ENCODE assay signal across 14 cellular contexts in genomic region chr12:51320311-51320694, GRCh38. TPM values are rescaled to one million over a fixed set of nuclear protein-coding genes. Genes with fewer than 3 reads are reported as not detected.
DNase-seq lines count a peak whose midpoint lies in the region; TF ChIP-seq lines count a peak whose summit lies in the region.
"Had no signal": no experiment of that assay in that cellular context is flagged by ENCODE, and none has a peak within 500 bp of the region (broad histone marks: within the 10 kb centered on the region; RNA-seq: fewer than 3 reads in every experiment).

No MANE protein-coding gene starts in this region.

- peaks cover 59% of the 10 kb centered on the region for H3K4me1 ChIP-seq in Caco-2
- H3K4me1 ChIP-seq: adrenal gland, gastroesophageal sphincter, pancreas had no signal

- peak overlapping the region; percentile 81 for H3K27ac Mint-ChIP-seq in Caco-2 (ENCODE audit: unreplicated experiment)
- peak overlapping the region in 2 of 3 experiments; percentile 81 to 87 for H3K27ac Mint-ChIP-seq in nephron

- no peak for DNase-seq in Caco-2
- DNase-seq in astrocyte of the hippocampus (ENCODE audit: low read depth, low spot score): peak; percentile 27
- no peak for DNase-seq in ecto neural progenitor cell (ENCODE audit: low spot score)
- no peak for DNase-seq in ACHN
- no peak for DNase-seq in T1000 (lab: John Stamatoyannopoulos, UW)
- DNase-seq: adrenal gland; pancreas; stimulated activated CD4-positive, alpha-beta T cell treated with anti-CD3 and anti-CD28 coated beads, Interleukin-2, amount 100 ng/mL, for 24 hours; stomach had no signal

- no peaks in the 10 kb centered on the region for H3K36me3 ChIP-seq in Caco-2 (ENCODE audit: control insufficient read depth, insufficient read depth, low read length)
- H3K36me3 ChIP-seq: adrenal gland, gastroesophageal sphincter, pancreas, stomach had no signal

- H3K9me3 ChIP-seq in Caco-2: no peaks in the 10 kb centered on the region
- H3K9me3 ChIP-seq: adrenal gland, gastroesophageal sphincter, pancreas, stomach had no signal

- no peak for TF ChIP-seq RAD21 in Ishikawa (IDR thresholded peaks at IDR 0.05; ENCODE audit: low read depth)

- TF ChIP-seq CTCF in Caco-2 (IDR thresholded peaks at IDR 0.05; ENCODE audit: insufficient read depth in 1 of 2, low read depth in 1 of 2, low read length in 1 of 2, severe bottlenecking in 1 of 2, unreplicated experiment in 1 of 2) (no peak), nephron (IDR thresholded peaks at IDR 0.05; ENCODE audit: unreplicated experiment in 3 of 3) (no peak)

- no peaks in the 10 kb centered on the region for H3K27me3 Mint-ChIP-seq in Caco-2 (ENCODE audit: insufficient read depth, unreplicated experiment)
- no peaks in the 10 kb centered on the region for H3K27me3 Mint-ChIP-seq in nephron (ENCODE audit: low read depth)

- peak overlapping the region; percentile 34 for H3K4me3 Mint-ChIP-seq in Caco-2 (ENCODE audit: unreplicated experiment)
- H3K4me3 Mint-ChIP-seq in nephron: no peak overlapping the region

- no peak for TF ChIP-seq EP300 in Ishikawa (IDR thresholded peaks at IDR 0.05; ENCODE audit: borderline replicate concordance)

- no peak overlapping the region for H3K4me3 ChIP-seq in Caco-2 (ENCODE audit: low read depth, low read length)
- H3K4me3 ChIP-seq: adrenal gland, gastroesophageal sphincter, pancreas, stomach had no signal

- H3K9me3 Mint-ChIP-seq in Caco-2 (ENCODE audit: unreplicated experiment): no peaks in the 10 kb centered on the region
- no peaks in the 10 kb centered on the region for H3K9me3 Mint-ChIP-seq in nephron

- H3K4me1 Mint-ChIP-seq in Caco-2 (ENCODE audit: low read depth, unreplicated experiment) (peaks cover 62% of the 10 kb centered on the region), nephron (peaks cover 15% of the 10 kb centered on the region)

- POLR2A ChIA-PET in Caco-2 (lab: Charles Lee): interaction anchor here (0.5 to 2.1 kb wide), 8 partner anchors 12 to 238 kb away, joined by 3 to 14 read pairs (median 8); partner anchors contain the start of genes DAZAP2 and SMAGP

- CTCF ChIA-PET in Caco-2 (lab: Charles Lee): interaction anchor here (0.6 to 2.4 kb wide), 5 partner anchors 12 to 52 kb away, joined by 4 to 19 read pairs (median 5); partner anchors contain the start of gene SMAGP

- H3K36me3 Mint-ChIP-seq in Caco-2 (ENCODE audit: insufficient read depth, unreplicated experiment) (peaks cover 18% of the 10 kb centered on the region), nephron (ENCODE audit: low read depth) (no peaks in the 10 kb centered on the region)

- no peaks in the 10 kb centered on the region for H3K27me3 ChIP-seq in Caco-2 (replicated peaks; ENCODE audit: control insufficient read depth, insufficient read depth, low read length)
- H3K27me3 ChIP-seq: adrenal gland, pancreas, stomach had no signal

- intact Hi-C loops in Caco-2 (cut with micrococcal nuclease; ENCODE audit: unreplicated experiment): loop anchor here (1.0 to 2.0 kb wide), 2 partner anchors 21 to 50 kb away; partner anchors contain the start of gene SMAGP

- BruUV-seq in Caco-2 (replicated peaks; lab: Mats Ljungman, UMichigan): no TSS peak

- in situ Hi-C loops in ACHN (cut with HindIII; ENCODE audit: low pct_ligation_motif_present, low pct_unique_long_range_greater_than_20kb, low sequenced_read_pairs): no loop called here

TF ChIP-seq in Ishikawa, 13 proteins besides CTCF, POLR2A, EP300 and RAD21:
- peak; percentile 51; the same call in 1 of the 2 replicates for TF ChIP-seq USF1 (IDR thresholded peaks at IDR 0.05)
- TF ChIP-seq FOXM1 (IDR thresholded peaks at IDR 0.05; ENCODE audit: borderline replicate concordance, low read depth): no peak

RNA-seq across cellular contexts. Expression of gene BIN2, which starts 3.7 kb away (rescaled TPM):
- total RNA-seq in Caco-2 (2022): 0.16 and 0.18 TPM in 2 replicates
- total RNA-seq: dermis microvascular lymphatic vessel endothelial cell, M059J had no signal

RNA-seq across cellular contexts. Expression of gene CELA1, which starts 26.2 kb away (rescaled TPM):
- not detected in 2 replicates for total RNA-seq in Caco-2 (2022)
- total RNA-seq: dermis microvascular lymphatic vessel endothelial cell, gastroesophageal sphincter, M059J, pancreas, stomach had no signal

RNA-seq across cellular contexts. Expression of gene SMAGP, which starts 50.1 kb away (rescaled TPM):
- 95.1 and 108 TPM in 2 replicates for total RNA-seq in Caco-2 (2022)
